ENCODE assay signal across 8 cellular contexts in genomic region chr7:140176271-140176701, GRCh38. TPM values are rescaled to one million over a fixed set of nuclear protein-coding genes. Genes with fewer than 3 reads are reported as not detected.
DNase-seq lines count a peak whose midpoint lies in the region; ATAC-seq and TF ChIP-seq lines count a peak whose summit lies in the region.

No MANE protein-coding gene starts in this region.

- no peaks in the 10 kb centered on the region for H3K9me3 ChIP-seq in CD4-positive, alpha-beta memory T cell (ENCODE audit: control insufficient read depth in 1 of 2, low read length in 2 of 2)
- H3K9me3 ChIP-seq in mucosa of descending colon: no peaks in the 10 kb centered on the region

- H3K27ac Mint-ChIP-seq in CD4-positive, alpha-beta memory T cell: peak overlapping the region in 1 of 7 donors; percentile 82

- TF ChIP-seq CTCF in dorsolateral prefrontal cortex (IDR thresholded peaks at IDR 0.05 in 54 of 56, conservative IDR thresholded peaks at IDR 0.05 in 2 of 56; ENCODE audit: low read depth in 1 of 56, partially characterized antibody in 56 of 56) (no peak), mucosa of descending colon (IDR thresholded peaks at IDR 0.05) (no peak)

- H3K4me1 Mint-ChIP-seq in CD4-positive, alpha-beta memory T cell: peaks cover 24 to 48% (median 39%) of the 10 kb centered on the region in 4 donors

- H3K27me3 ChIP-seq in CD4-positive, alpha-beta memory T cell (ENCODE audit: insufficient read depth, low read length): no peaks in the 10 kb centered on the region
- no peaks in the 10 kb centered on the region for H3K27me3 ChIP-seq in dorsolateral prefrontal cortex

- H3K4me1 ChIP-seq in CD4-positive, alpha-beta memory T cell (ENCODE audit: insufficient read depth, low read length): peaks cover 33% of the 10 kb centered on the region
- peaks cover 27% of the 10 kb centered on the region for H3K4me1 ChIP-seq in mucosa of descending colon (ENCODE audit: low read depth)

- intact Hi-C loops in CD4-positive, alpha-beta memory T cell (cut with micrococcal nuclease): loop anchor here (2.0 to 10.0 kb wide), 5 partner anchors 221 to 1081 kb away; partner anchors contain the start of genes MRPS33, NDUFB2 and SLC37A3
- intact Hi-C loops in dorsolateral prefrontal cortex (cut with DNase I): loop anchor here (2.0 to 5.0 kb wide), 4 partner anchors 86 to 221 kb away; partner anchors contain the start of gene SLC37A3 (in 1 of the 2)
- intact Hi-C loops in mucosa of descending colon (cut with DNase I, micrococcal nuclease): loop anchor here in 1 of 2 donors (10.0 kb wide), 1 partner anchor 59 kb away; no protein-coding TSS in a partner anchor

- H3K27ac ChIP-seq in CD4-positive, alpha-beta memory T cell (ENCODE audit: low read depth, low read length): peak overlapping the region; percentile 85
- peak overlapping the region in 53 of 59 donors; percentile 80 to 98 (median 94) for H3K27ac ChIP-seq in dorsolateral prefrontal cortex

- H3K36me3 Mint-ChIP-seq in CD4-positive, alpha-beta memory T cell: peaks cover 0 to 16% of the 10 kb centered on the region in 2 donors

- POLR2A ChIA-PET in CD4-positive, alpha-beta memory T cell (lab: Charles Lee; ENCODE audit: partially characterized antibody): interaction anchor here (1.0 to 5.4 kb wide), 26 partner anchors 15 to 838 kb away, joined by 3 to 269 read pairs (median 6); partner anchors contain the start of genes LUC7L2, MRPS33, PARP12 and SLC37A3

- H3K4me3 Mint-ChIP-seq in CD4-positive, alpha-beta memory T cell: peak overlapping the region in 4 of 8 donors; percentile 45 to 94 (median 74)

- H3K9me3 Mint-ChIP-seq in CD4-positive, alpha-beta memory T cell: peaks cover 0 to 2% (median 0%) of the 10 kb centered on the region in 8 donors

- CTCF ChIA-PET in CD4-positive, alpha-beta memory T cell (lab: Charles Lee; ENCODE audit: partially characterized antibody): interaction anchor here (1.4 to 3.9 kb wide), 2 partner anchors 53 to 66 kb away, joined by 4 to 29 read pairs; no protein-coding TSS in a partner anchor

- ATAC-seq in GM21360 (IDR thresholded peaks at IDR 0.05; ENCODE audit: unreplicated experiment) (peak; percentile 2), mucosa of descending colon (no peak), HG03469 (IDR thresholded peaks at IDR 0.05; ENCODE audit: unreplicated experiment) (no peak)

- no peak for DNase-seq in CD4-positive, alpha-beta memory T cell
- DNase-seq in NAMALWA (ENCODE audit: low spot score) (peak; percentile 28), dorsolateral prefrontal cortex (no peak), mucosa of descending colon (peak in 1 of 3 donors; percentile 24), occipital lobe (lab: John Stamatoyannopoulos, UW) (no peak), H4 (ENCODE audit: low spot score) (no peak)

- no peaks in the 10 kb centered on the region for H3K36me3 ChIP-seq in CD4-positive, alpha-beta memory T cell (ENCODE audit: insufficient read depth, low read length)
- H3K36me3 ChIP-seq in mucosa of descending colon (ENCODE audit: low read depth): peaks cover 4% of the 10 kb centered on the region

- H3K4me3 ChIP-seq in CD4-positive, alpha-beta memory T cell (ENCODE audit: low read length in 2 of 2): peak overlapping the region in 1 of 2 donors; percentile 60
- H3K4me3 ChIP-seq in dorsolateral prefrontal cortex (peak overlapping the region; percentile 65 to 93 (median 81)), mucosa of descending colon (peak overlapping the region; percentile 80)

- peaks cover 0 to 1% of the 10 kb centered on the region in 2 donors for H3K27me3 Mint-ChIP-seq in CD4-positive, alpha-beta memory T cell

RNA-seq across cellular contexts. Expression of gene KDM7A, which starts 0.5 kb away (rescaled TPM):
- 10 to 100 TPM; 42.8 to 45.9 TPM for total RNA-seq in CD4-positive, alpha-beta memory T cell
- 1 to 10 TPM; 3.3 to 4.4 TPM for polyA plus RNA-seq in CD4-positive, alpha-beta memory T cell
- total RNA-seq in dorsolateral prefrontal cortex: 10 to 100 TPM in 117 of 120 experiments, 1 to 10 TPM in 3; 8.3 to 20.9 (median 13.8) TPM
- 10 to 100 TPM; 27.4 to 45.4 (median 27.9) TPM for total RNA-seq in mucosa of descending colon
- total RNA-seq in occipital lobe: 18.6 TPM
- 0.49 and 1.0 TPM in 2 replicates for total RNA-seq in H4 (2014; rRNA removed; shearing (Covaris generic))
